8 cellular contexts compared by ENCODE assay signal in the genomic region with DNA sequence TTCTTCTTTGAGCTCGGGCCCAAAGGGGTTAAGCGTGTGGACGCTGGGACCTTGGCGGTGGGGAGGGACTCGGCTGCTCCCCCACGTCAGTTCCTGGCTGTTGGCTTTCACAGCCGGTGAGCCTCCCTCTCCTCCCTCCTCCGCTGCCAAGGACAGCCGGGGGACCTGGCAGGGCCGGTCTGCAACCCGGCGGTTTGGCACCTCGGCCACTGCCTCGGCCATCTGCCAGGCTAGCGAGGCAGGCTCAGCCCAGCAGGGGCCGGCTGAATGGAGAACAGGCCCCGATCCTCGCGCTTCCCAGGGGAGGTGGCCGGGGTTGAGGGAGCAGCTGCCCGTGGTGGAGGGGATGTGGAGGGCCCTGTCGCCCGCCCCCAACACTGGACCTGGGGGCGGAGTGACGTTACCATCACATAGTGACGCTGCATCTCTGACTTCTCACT. TPM values are rescaled to one million over a fixed set of nuclear protein-coding genes. Genes with fewer than 3 reads are reported as not detected.
A peak's percentile ranks its signal among the peaks of the same experiment; 100 is the strongest.
DNase-seq lines count a peak whose midpoint lies in the region; ATAC-seq and TF ChIP-seq lines count a peak whose summit lies in the region.

No MANE protein-coding gene starts in this region.

- CTCF ChIA-PET in activated CD4-positive, alpha-beta memory T cell treated with anti-CD3 and anti-CD28 coated beads for 36 hours (lab: Charles Lee), result interaction anchor here (1.0 kb wide), 1 partner anchor 47 kb away, joined by 3 read pairs; no protein-coding TSS in a partner anchor

- peaks cover 25% of the 10 kb centered on the region for H3K4me1 Mint-ChIP-seq in progenitor cell of endocrine pancreas (ENCODE audit: low read depth)
- peaks cover 39% of the 10 kb centered on the region for H3K4me1 Mint-ChIP-seq in activated CD4-positive, alpha-beta memory T cell treated with anti-CD3 and anti-CD28 coated beads for 36 hours (ENCODE audit: low read depth)
- peaks cover 16% of the 10 kb centered on the region for H3K4me1 Mint-ChIP-seq in activated T-helper 17 cell treated with anti-CD3 and anti-CD28 coated beads, Interleukin-2, amount 50 U/mL, for 72 hours

- intact Hi-C loops in heart left ventricle (cut with DNase I), result no loop called here
- intact Hi-C loops in activated CD4-positive, alpha-beta memory T cell treated with anti-CD3 and anti-CD28 coated beads for 36 hours (cut with micrococcal nuclease), result no loop called here

- H3K36me3 Mint-ChIP-seq in progenitor cell of endocrine pancreas (ENCODE audit: insufficient read depth), result peaks cover 30% of the 10 kb centered on the region
- H3K36me3 Mint-ChIP-seq in activated CD4-positive, alpha-beta memory T cell treated with anti-CD3 and anti-CD28 coated beads for 36 hours, result peaks cover 47% of the 10 kb centered on the region
- peaks cover 72% of the 10 kb centered on the region for H3K36me3 Mint-ChIP-seq in activated T-helper 17 cell treated with anti-CD3 and anti-CD28 coated beads, Interleukin-2, amount 50 U/mL, for 72 hours (ENCODE audit: low read depth)

- no peaks in the 10 kb centered on the region for H3K9me3 ChIP-seq in SJSA1 (replicated peaks)
- no peaks in the 10 kb centered on the region for H3K9me3 ChIP-seq in heart left ventricle

- POLR2A ChIA-PET in activated CD4-positive, alpha-beta memory T cell treated with anti-CD3 and anti-CD28 coated beads for 36 hours (lab: Charles Lee), result interaction anchor here (1.7 kb wide), 1 partner anchor 21 kb away, joined by 7 read pairs; no protein-coding TSS in a partner anchor

- no peaks in the 10 kb centered on the region for H3K27me3 Mint-ChIP-seq in progenitor cell of endocrine pancreas
- H3K27me3 Mint-ChIP-seq in activated CD4-positive, alpha-beta memory T cell treated with anti-CD3 and anti-CD28 coated beads for 36 hours, result no peaks in the 10 kb centered on the region
- no peaks in the 10 kb centered on the region for H3K27me3 Mint-ChIP-seq in activated T-helper 17 cell treated with anti-CD3 and anti-CD28 coated beads, Interleukin-2, amount 50 U/mL, for 72 hours

- no peak for TF ChIP-seq CTCF in heart left ventricle (IDR thresholded peaks at IDR 0.05)
- no peak for TF ChIP-seq CTCF in progenitor cell of endocrine pancreas (IDR thresholded peaks at IDR 0.05; ENCODE audit: unreplicated experiment)

- 7 to 20% (median 18%) methylated on average over 13 to 26 of the region's 26 CpGs for WGBS in heart left ventricle, 4 donors

- H3K4me1 ChIP-seq in SJSA1 (replicated peaks), result peaks cover 66% of the 10 kb centered on the region
- H3K4me1 ChIP-seq in heart left ventricle, result peaks cover 0 to 63% (median 46%) of the 10 kb centered on the region in 12 donors

- H3K27ac Mint-ChIP-seq in progenitor cell of endocrine pancreas, result peak overlapping the region; percentile 79
- H3K27ac Mint-ChIP-seq in activated CD4-positive, alpha-beta memory T cell treated with anti-CD3 and anti-CD28 coated beads for 36 hours, result no peak overlapping the region
- H3K27ac Mint-ChIP-seq in activated T-helper 17 cell treated with anti-CD3 and anti-CD28 coated beads, Interleukin-2, amount 50 U/mL, for 72 hours, result no peak overlapping the region

- peak; percentile 71 to 84 (median 79) for ATAC-seq in heart left ventricle
- ATAC-seq in activated T-helper 17 cell treated with anti-CD3 and anti-CD28 coated beads, Interleukin-2, amount 50 U/mL, for 72 hours (replicated peaks), result no peak

- H3K27ac ChIP-seq in SJSA1 (peak overlapping the region; percentile 45), heart left ventricle (peak overlapping the region; percentile 21 to 86 (median 76))

- H3K27me3 ChIP-seq in SJSA1 (replicated peaks) (no peaks in the 10 kb centered on the region), heart left ventricle (no peaks in the 10 kb centered on the region)

- H3K4me3 ChIP-seq in SJSA1 (peak overlapping the region; percentile 11), heart left ventricle (peak overlapping the region in 8 of 12 donors; percentile 2 to 22 (median 10))

- no peak overlapping the region for H3K4me3 Mint-ChIP-seq in progenitor cell of endocrine pancreas (ENCODE audit: low read depth)
- no peak overlapping the region for H3K4me3 Mint-ChIP-seq in activated CD4-positive, alpha-beta memory T cell treated with anti-CD3 and anti-CD28 coated beads for 36 hours
- no peak overlapping the region for H3K4me3 Mint-ChIP-seq in activated T-helper 17 cell treated with anti-CD3 and anti-CD28 coated beads, Interleukin-2, amount 50 U/mL, for 72 hours

- peaks cover 80% of the 10 kb centered on the region for H3K36me3 ChIP-seq in SJSA1
- peaks cover 0 to 79% (median 68%) of the 10 kb centered on the region in 9 donors for H3K36me3 ChIP-seq in heart left ventricle

- peak in 1 of 2 donors; percentile 21 for TF ChIP-seq POLR2A in heart left ventricle (IDR thresholded peaks at IDR 0.05)

- DNase-seq in DMS153 treated with DMSO at 0.1 percent for 48 hours (lab: John Stamatoyannopoulos, UW; ENCODE audit: unreplicated experiment) (peak; percentile 17), SJSA1 (ENCODE audit: low read depth in 1 of 2, low spot score in 2 of 2) (peak; percentile 88 to 90), heart left ventricle (peak; percentile 89 to 93 (median 93)), progenitor cell of endocrine pancreas (ENCODE audit: low spot score, unreplicated experiment) (no peak), NCI-H524 treated with DMSO at 0.1 percent for 48 hours (lab: John Stamatoyannopoulos, UW) (no peak), DMS53 (lab: John Stamatoyannopoulos, UW) (no peak)
- DNase-seq in activated CD4-positive, alpha-beta memory T cell treated with anti-CD3 and anti-CD28 coated beads for 36 hours, result no peak

- H3K9me3 Mint-ChIP-seq in progenitor cell of endocrine pancreas (ENCODE audit: low read depth), result no peaks in the 10 kb centered on the region
- no peaks in the 10 kb centered on the region for H3K9me3 Mint-ChIP-seq in activated CD4-positive, alpha-beta memory T cell treated with anti-CD3 and anti-CD28 coated beads for 36 hours
- no peaks in the 10 kb centered on the region for H3K9me3 Mint-ChIP-seq in activated T-helper 17 cell treated with anti-CD3 and anti-CD28 coated beads, Interleukin-2, amount 50 U/mL, for 72 hours

RNA-seq across cellular contexts. Expression of a gene that starts 5.0 kb away (rescaled TPM):
- 530 and 694 TPM in 2 replicates for total RNA-seq in SJSA1 (2014; rRNA removed; shearing (Covaris generic))
- total RNA-seq in heart left ventricle (1,000 to 10,000 TPM in 1 of 9 donors, 100 to 1,000 TPM in 8; 593 to 1,121 (median 711) TPM), progenitor cell of endocrine pancreas (469 and 507 TPM in 2 replicates)
- polyA plus RNA-seq in heart left ventricle, result 1,000 to 10,000 TPM in 1 of 2 donors, 100 to 1,000 TPM in 1; 686 to 1,459 TPM
- total RNA-seq in activated CD4-positive, alpha-beta memory T cell treated with anti-CD3 and anti-CD28 coated beads for 36 hours, result 100 to 1,000 TPM; 411 to 426 TPM
- total RNA-seq in activated T-helper 17 cell treated with anti-CD3 and anti-CD28 coated beads, Interleukin-2, amount 50 U/mL, for 72 hours, result 100 to 1,000 TPM; 348 to 436 TPM

RNA-seq across cellular contexts. Expression of a gene that starts 28.2 kb away (rescaled TPM):
- 19.2 and 19.9 TPM in 2 replicates for total RNA-seq in SJSA1 (2014; rRNA removed; shearing (Covaris generic))
- 10 to 100 TPM; 34.6 to 75.1 (median 40.5) TPM for total RNA-seq in heart left ventricle
- polyA plus RNA-seq in heart left ventricle, result 10 to 100 TPM; 36.0 to 41.4 TPM
- total RNA-seq in progenitor cell of endocrine pancreas, result 147 and 160 TPM in 2 replicates
- total RNA-seq in activated CD4-positive, alpha-beta memory T cell treated with anti-CD3 and anti-CD28 coated beads for 36 hours, result 1 to 10 TPM; 8.5 to 9.9 TPM
- total RNA-seq in activated T-helper 17 cell treated with anti-CD3 and anti-CD28 coated beads, Interleukin-2, amount 50 U/mL, for 72 hours, result 1 to 10 TPM; 2.5 to 3.5 TPM

RNA-seq across cellular contexts. Expression of a gene that starts 36.9 kb away (rescaled TPM):
- 100 and 135 TPM in 2 replicates for total RNA-seq in SJSA1 (2014; rRNA removed; shearing (Covaris generic))
- total RNA-seq in heart left ventricle (10 to 100 TPM; 55.3 to 91.8 (median 70.9) TPM), progenitor cell of endocrine pancreas (37.9 and 39.5 TPM in 2 replicates)
- polyA plus RNA-seq in heart left ventricle, result 10 to 100 TPM; 43.5 to 74.6 TPM
- 10 to 100 TPM in 1 of 2 experiments, 1 to 10 TPM in 1; 6.3 to 11.6 TPM for total RNA-seq in activated CD4-positive, alpha-beta memory T cell treated with anti-CD3 and anti-CD28 coated beads for 36 hours
- 1 to 10 TPM; 1.9 to 2.6 TPM for total RNA-seq in activated T-helper 17 cell treated with anti-CD3 and anti-CD28 coated beads, Interleukin-2, amount 50 U/mL, for 72 hours

Comparison
In these comparisons a context has a peak if more than half of its experiments do, and no peak if none do; other contexts are left out.
1. DNase-seq: peak in DMS153 treated with DMSO at 0.1 percent for 48 hours (single experiment), SJSA1 (2 of 2) and heart left ventricle (5 of 5); none in progenitor cell of endocrine pancreas (single experiment), NCI-H524 treated with DMSO at 0.1 percent for 48 hours (single experiment), DMS53 (single experiment) and activated CD4-positive, alpha-beta memory T cell treated with anti-CD3 and anti-CD28 coated beads for 36 hours (single experiment).